ENCODE assay signal across 1 cellular context in the genomic region with DNA sequence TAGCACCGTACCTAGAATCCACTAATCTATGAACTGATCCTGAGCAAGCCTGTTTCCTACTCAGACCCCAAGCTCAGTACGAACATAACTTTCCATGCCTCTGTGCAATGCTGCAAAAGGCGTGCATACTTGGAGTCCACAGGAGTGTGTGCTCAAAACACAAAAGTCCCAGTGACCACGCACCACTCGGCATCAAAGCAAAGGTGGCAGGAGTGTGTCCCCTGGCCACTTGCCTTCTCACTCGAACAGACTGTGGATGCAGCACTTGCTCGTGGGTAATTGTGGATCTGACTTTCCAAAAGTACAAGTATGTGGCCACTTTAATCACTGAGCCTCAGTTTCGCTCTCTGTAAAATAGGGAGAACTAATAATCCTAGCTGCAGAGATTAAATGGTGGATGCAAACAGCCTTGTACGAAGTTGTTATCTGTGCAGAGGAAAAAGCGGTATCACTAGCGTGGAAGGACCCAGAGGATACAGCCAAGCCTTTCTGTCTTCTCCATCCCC.
TF ChIP-seq lines count a peak whose summit lies in the region.

No MANE protein-coding gene starts in this region.

TF ChIP-seq in H1, 55 proteins besides CTCF, POLR2A, EP300 and RAD21:
- TF ChIP-seq KDM1A (IDR thresholded peaks at IDR 0.05; ENCODE audit: borderline replicate concordance, low read length) (0 out of 2 replicates have a peak, but pooled peaks have one; percentile 17), SRF (IDR thresholded peaks at IDR 0.05; ENCODE audit: low read depth, low read length) (no peak), KDM4A (IDR thresholded peaks at IDR 0.05; ENCODE audit: low read depth, low read length, severe bottlenecking) (no peak)
